In genomic region chr2:19784456-19784855, GRCh38 we compare ENCODE assay signal across 19 cellular contexts.
A peak's percentile ranks its signal among the peaks of the same experiment; 100 is the strongest.
DNase-seq lines count a peak whose midpoint lies in the region; ATAC-seq, FAIRE-seq and TF ChIP-seq lines count a peak whose summit lies in the region.
"Had no signal": no experiment of that assay in that cellular context is flagged by ENCODE, and none has a peak within 500 bp of the region (broad histone marks: within the 10 kb centered on the region; RNA-seq: fewer than 3 reads in every experiment).

No MANE protein-coding gene starts in this region.

- H3K4me1 Mint-ChIP-seq in MCF 10A (ENCODE audit: insufficient read depth, unreplicated experiment) (peaks cover 28% of the 10 kb centered on the region), astrocyte (ENCODE audit: low read depth, unreplicated experiment) (peaks cover 19% of the 10 kb centered on the region)
- H3K4me1 Mint-ChIP-seq: CD4-positive, alpha-beta memory T cell had no signal

- no peaks in the 10 kb centered on the region for H3K9me3 Mint-ChIP-seq in MCF 10A (ENCODE audit: unreplicated experiment)
- peaks cover 2% of the 10 kb centered on the region for H3K9me3 Mint-ChIP-seq in astrocyte (ENCODE audit: unreplicated experiment)

- POLR2A ChIA-PET in MCF 10A (lab: Yijun Ruan, JAX), result no interaction called here

- BruUV-seq in MCF 10A (replicated peaks; lab: Mats Ljungman, UMichigan), result no TSS peak

- no peaks in the 10 kb centered on the region for H3K27me3 ChIP-seq in breast epithelium
- no peaks in the 10 kb centered on the region for H3K27me3 ChIP-seq in astrocyte (ENCODE audit: insufficient read depth, low read length)
- no peaks in the 10 kb centered on the region for H3K27me3 ChIP-seq in thoracic aorta (replicated peaks; ENCODE audit: insufficient read depth)
- no peaks in the 10 kb centered on the region for H3K27me3 ChIP-seq in vagina

- H3K9me3 ChIP-seq in breast epithelium (no peaks in the 10 kb centered on the region), astrocyte (ENCODE audit: insufficient read depth, low read depth, low read length) (no peaks in the 10 kb centered on the region), thoracic aorta (no peaks in the 10 kb centered on the region), vagina (no peaks in the 10 kb centered on the region)
- H3K9me3 ChIP-seq: BLaER1 had no signal

- H3K4me3 Mint-ChIP-seq in MCF 10A (ENCODE audit: unreplicated experiment), result no peak overlapping the region
- no peak overlapping the region for H3K4me3 Mint-ChIP-seq in astrocyte (ENCODE audit: unreplicated experiment)
- H3K4me3 Mint-ChIP-seq: CD14-positive monocyte; CD4-positive, alpha-beta memory T cell had no signal

- no peaks in the 10 kb centered on the region for H4K20me1 ChIP-seq in astrocyte (ENCODE audit: insufficient read depth, low read length)
- H4K20me1 ChIP-seq: BLaER1 had no signal

- H3K36me3 ChIP-seq in breast epithelium, result no peaks in the 10 kb centered on the region
- H3K36me3 ChIP-seq in astrocyte (ENCODE audit: insufficient read depth, low read length), result no peaks in the 10 kb centered on the region
- H3K36me3 ChIP-seq in thoracic aorta, result no peaks in the 10 kb centered on the region
- H3K36me3 ChIP-seq in vagina, result no peaks in the 10 kb centered on the region
- H3K36me3 ChIP-seq: BLaER1 had no signal

- DNase-seq in MCF 10A (ENCODE audit: unreplicated experiment) (no peak), breast epithelium (ENCODE audit: low spot score in 2 of 2) (no peak), astrocyte (ENCODE audit: low read depth) (no peak), islet precursor cell (peak; percentile 20), thoracic aorta (ENCODE audit: low spot score) (no peak), vagina (ENCODE audit: extremely low spot score in 2 of 2) (no peak), OCI-M2 (lab: John Stamatoyannopoulos, UW; ENCODE audit: unreplicated experiment) (no peak)
- DNase-seq in stimulated activated naive CD4-positive, alpha-beta T cell treated with Interleukin-2 at 50 U/mL for 16 hours (lab: John Stamatoyannopoulos, UW), result no peak
- DNase-seq: Calu3; CD4-positive, alpha-beta memory T cell; DMS79 treated with DMSO at 0.1 percent for 48 hours; GF-D8; GM23248; HCEC 1CT had no signal

- intact Hi-C loops in MCF 10A (cut with micrococcal nuclease) (no loop called here), breast epithelium (cut with DNase I; ENCODE audit: low total_unique reads) (no loop called here), vagina (cut with DNase I) (no loop called here)

- no peak overlapping the region for H3K9ac ChIP-seq in astrocyte (ENCODE audit: low read length)
- H3K9ac ChIP-seq: BLaER1, GM23248 had no signal

- FAIRE-seq in astrocyte (lab: Jason Lieb, UNC), result no peak
- FAIRE-seq: GM12878, H54 had no signal

- H3K27ac ChIP-seq in breast epithelium, result no peak overlapping the region
- no peak overlapping the region for H3K27ac ChIP-seq in astrocyte (ENCODE audit: low read depth, low read length)
- peak overlapping the region; percentile 69 to 80 for H3K27ac ChIP-seq in thoracic aorta
- H3K27ac ChIP-seq in vagina, result no peak overlapping the region
- H3K27ac ChIP-seq: 22Rv1, BLaER1 had no signal

- no peak overlapping the region for H3K4me2 ChIP-seq in astrocyte (ENCODE audit: low read length)
- H3K4me2 ChIP-seq: BLaER1 had no signal

- H3K4me1 ChIP-seq in breast epithelium (no peaks in the 10 kb centered on the region), astrocyte (ENCODE audit: insufficient read depth, low read length) (peaks cover 17% of the 10 kb centered on the region), thoracic aorta (ENCODE audit: control insufficient read depth in 1 of 2, low read depth in 2 of 2) (peaks cover 19 to 55% of the 10 kb centered on the region in 2 donors), vagina (no peaks in the 10 kb centered on the region)

- no peak overlapping the region for H2AFZ ChIP-seq in astrocyte (ENCODE audit: low read depth, low read length)
- H2AFZ ChIP-seq: GM23248 had no signal

- CTCF ChIA-PET in MCF 10A (lab: Yijun Ruan, JAX), result interaction anchor here (0.6 kb wide), 1 partner anchor 25 kb away, joined by 3 read pairs; no protein-coding TSS in a partner anchor

- ATAC-seq in thoracic aorta (ENCODE audit: insufficient number of reproducible peaks, low FRiP score, low read depth), result no peak
- ATAC-seq: GM12878 had no signal

- TF ChIP-seq POLR2A in breast epithelium (IDR thresholded peaks at IDR 0.05) (no peak), vagina (IDR thresholded peaks at IDR 0.05) (no peak)

- no peaks in the 10 kb centered on the region for H3K36me3 Mint-ChIP-seq in MCF 10A (ENCODE audit: insufficient read depth, unreplicated experiment)
- no peaks in the 10 kb centered on the region for H3K36me3 Mint-ChIP-seq in astrocyte (ENCODE audit: low read depth, unreplicated experiment)
- H3K36me3 Mint-ChIP-seq: CD14-positive monocyte; CD4-positive, alpha-beta memory T cell had no signal

- no peak overlapping the region for H3K4me3 ChIP-seq in breast epithelium
- no peak overlapping the region for H3K4me3 ChIP-seq in astrocyte (ENCODE audit: insufficient read depth, low read depth, low read length)
- no peak overlapping the region for H3K4me3 ChIP-seq in thoracic aorta
- no peak overlapping the region for H3K4me3 ChIP-seq in vagina
- H3K4me3 ChIP-seq: BLaER1, GM12878, GM23248 had no signal

- H3K27me3 Mint-ChIP-seq in MCF 10A (ENCODE audit: insufficient read depth, unreplicated experiment) (peaks cover 2% of the 10 kb centered on the region), astrocyte (ENCODE audit: low read depth, unreplicated experiment) (peaks cover 17% of the 10 kb centered on the region)

- peak overlapping the region; percentile 49 for H3K27ac Mint-ChIP-seq in MCF 10A (ENCODE audit: low read depth, unreplicated experiment)
- H3K27ac Mint-ChIP-seq in astrocyte (ENCODE audit: unreplicated experiment), result peak overlapping the region; percentile 30
- H3K27ac Mint-ChIP-seq: CD4-positive, alpha-beta memory T cell had no signal

- TF ChIP-seq CTCF in MCF 10A (IDR thresholded peaks at IDR 0.05; ENCODE audit: unreplicated experiment) (no peak), breast epithelium (IDR thresholded peaks at IDR 0.05) (no peak), astrocyte (IDR thresholded peaks at IDR 0.05; ENCODE audit: insufficient read depth, low read depth, low read length) (no peak), thoracic aorta (IDR thresholded peaks at IDR 0.05) (no peak), vagina (IDR thresholded peaks at IDR 0.05) (no peak)

- no peaks in the 10 kb centered on the region for H3K79me2 ChIP-seq in astrocyte (ENCODE audit: insufficient read depth, low read length)

Comparison
In these comparisons a context has a peak if more than half of its experiments do, and no peak if none do; other contexts are left out.
1. H3K27ac ChIP-seq: peak in thoracic aorta (2 of 2); none in breast epithelium (0 of 2), astrocyte (single experiment) and vagina (single experiment).